ENCODE assay signal across 13 cellular contexts in genomic region chr17:58741121-58741625, GRCh38. TPM values are rescaled to one million over a fixed set of nuclear protein-coding genes. Genes with fewer than 3 reads are reported as not detected.
A peak's percentile ranks its signal among the peaks of the same experiment; 100 is the strongest.
DNase-seq lines count a peak whose midpoint lies in the region; ATAC-seq, FAIRE-seq and TF ChIP-seq lines count a peak whose summit lies in the region.
"Had no signal": no experiment of that assay in that cellular context is flagged by ENCODE, and none has a peak within 500 bp of the region (broad histone marks: within the 10 kb centered on the region; RNA-seq: fewer than 3 reads in every experiment).

No MANE protein-coding gene starts in this region.

- H3K4me3 Mint-ChIP-seq in HFFc6 (no peak overlapping the region), astrocyte (ENCODE audit: unreplicated experiment) (no peak overlapping the region)
- H3K4me3 Mint-ChIP-seq: activated naive CD8-positive, alpha-beta T cell had no signal

- H3K36me3 Mint-ChIP-seq in HFFc6 (ENCODE audit: low read depth) = no peaks in the 10 kb centered on the region
- no peaks in the 10 kb centered on the region for H3K36me3 Mint-ChIP-seq in astrocyte (ENCODE audit: low read depth, unreplicated experiment)
- H3K36me3 Mint-ChIP-seq: activated naive CD8-positive, alpha-beta T cell had no signal

- H3K27me3 Mint-ChIP-seq in HFFc6 (ENCODE audit: insufficient read depth) (no peaks in the 10 kb centered on the region), astrocyte (ENCODE audit: low read depth, unreplicated experiment) (no peaks in the 10 kb centered on the region)
- H3K27me3 Mint-ChIP-seq: activated naive CD8-positive, alpha-beta T cell had no signal

- H2AFZ ChIP-seq in astrocyte (ENCODE audit: low read depth, low read length) = no peak overlapping the region

- H3K27ac Mint-ChIP-seq in HFFc6 (no peak overlapping the region; the same call in 1 of the 2 replicates), astrocyte (ENCODE audit: unreplicated experiment) (no peak overlapping the region)
- H3K27ac Mint-ChIP-seq: activated naive CD8-positive, alpha-beta T cell had no signal

- H3K4me1 ChIP-seq in astrocyte (ENCODE audit: insufficient read depth, low read length) = no peaks in the 10 kb centered on the region
- H3K4me1 ChIP-seq: lower lobe of right lung, pancreas had no signal

- DNase-seq in HFFc6 (peak; percentile 7), astrocyte (ENCODE audit: low read depth) (peak; percentile 18), non-pigmented ciliary epithelial cell (ENCODE audit: low read depth) (peak; percentile 14), GF-D8 (lab: John Stamatoyannopoulos, UW) (no peak), NOMO-1 treated with DMSO at 0.1 percent for 48 hours (lab: John Stamatoyannopoulos, UW; ENCODE audit: unreplicated experiment) (no peak)
- DNase-seq: head of caudate nucleus; lower lobe of right lung; NCI-H1694 treated with DMSO at 0.1 percent for 48 hours; pancreas; stimulated activated CD4-positive, alpha-beta T cell treated with anti-CD3 and anti-CD28 coated beads, Interleukin-1b, Interleukin-23, amount 100 ng/mL, for 48 hours; stimulated activated naive CD4-positive, alpha-beta T cell treated with Interleukin-2 at 50 U/mL for 16 hours had no signal

- no peak overlapping the region for H3K9ac ChIP-seq in astrocyte (ENCODE audit: low read length)

- no peak for TF ChIP-seq CTCF in HFFc6 (IDR thresholded peaks at IDR 0.05)
- no peak for TF ChIP-seq CTCF in astrocyte (IDR thresholded peaks at IDR 0.05; ENCODE audit: insufficient read depth, low read depth, low read length)

- H3K79me2 ChIP-seq in astrocyte (ENCODE audit: insufficient read depth, low read length) = no peaks in the 10 kb centered on the region

- no peaks in the 10 kb centered on the region for H3K36me3 ChIP-seq in astrocyte (ENCODE audit: insufficient read depth, low read length)
- H3K36me3 ChIP-seq: lower lobe of right lung, pancreas had no signal

- H3K4me3 ChIP-seq in astrocyte (ENCODE audit: insufficient read depth, low read depth, low read length) = no peak overlapping the region
- H3K4me3 ChIP-seq: lower lobe of right lung, pancreas had no signal

- no peaks in the 10 kb centered on the region for H3K9me3 Mint-ChIP-seq in HFFc6
- H3K9me3 Mint-ChIP-seq in astrocyte (ENCODE audit: unreplicated experiment) = no peaks in the 10 kb centered on the region

- no peak for FAIRE-seq in astrocyte (lab: Jason Lieb, UNC)
- FAIRE-seq: pancreas had no signal

- no peak overlapping the region for H3K4me2 ChIP-seq in astrocyte (ENCODE audit: low read length)

- no peaks in the 10 kb centered on the region for H3K27me3 ChIP-seq in astrocyte (ENCODE audit: insufficient read depth, low read length)
- H3K27me3 ChIP-seq: pancreas had no signal

- H3K4me1 Mint-ChIP-seq in HFFc6 (ENCODE audit: low read depth) (peaks cover 8% of the 10 kb centered on the region), astrocyte (ENCODE audit: low read depth, unreplicated experiment) (no peaks in the 10 kb centered on the region)

- no peak overlapping the region for H3K27ac ChIP-seq in astrocyte (ENCODE audit: low read depth, low read length)
- H3K27ac ChIP-seq: lower lobe of right lung, pancreas had no signal

- TF ChIP-seq POLR2A in GM18505 (IDR thresholded peaks at IDR 0.05; ENCODE audit: borderline replicate concordance, extremely low read depth, insufficient read depth, insufficient read length) = no peak

- H3K9me3 ChIP-seq in astrocyte (ENCODE audit: insufficient read depth, low read depth, low read length) = no peaks in the 10 kb centered on the region
- H3K9me3 ChIP-seq: lower lobe of right lung, pancreas had no signal

- no peak for ATAC-seq in GM18505 (IDR thresholded peaks at IDR 0.05; ENCODE audit: unreplicated experiment)
- ATAC-seq: lower lobe of right lung, pancreas had no signal

- no peaks in the 10 kb centered on the region for H4K20me1 ChIP-seq in astrocyte (ENCODE audit: insufficient read depth, low read length)

RNA-seq across cellular contexts. Expression of gene PPM1E, which starts 14.5 kb away (rescaled TPM):
- not detected for total RNA-seq in HFFc6 (2021; fragmentation: NEBNext Ultra II Directional; extraction: Animal tissue kit (Norgen Biotek cat#: 25700))
- total RNA-seq in astrocyte = 0.67 and 0.79 TPM in 2 replicates

RNA-seq across cellular contexts. Expression of gene RAD51C, which starts 48.8 kb away (rescaled TPM):
- total RNA-seq in HFFc6 (2021; fragmentation: NEBNext Ultra II Directional; extraction: Animal tissue kit (Norgen Biotek cat#: 25700)) = 10 to 100 TPM; 20.8 to 27.4 (median 24.8) TPM
- total RNA-seq in astrocyte = 9.1 and 9.4 TPM in 2 replicates

RNA-seq across cellular contexts. Expression of gene TEX14, which starts 49.3 kb away (rescaled TPM):
- under 1 TPM in 1 of 6 experiments, not detected in 5; 0.20 TPM for total RNA-seq in HFFc6 (2021; fragmentation: NEBNext Ultra II Directional; extraction: Animal tissue kit (Norgen Biotek cat#: 25700))
- total RNA-seq in astrocyte = 0.09 and 0.31 TPM in 2 replicates

Comparison
In these comparisons a context has a peak if more than half of its experiments do, and no peak if none do; other contexts are left out.
1. DNase-seq: peak in HFFc6 (single experiment), astrocyte (single experiment) and non-pigmented ciliary epithelial cell (single experiment); none in GF-D8 (single experiment) and NOMO-1 treated with DMSO at 0.1 percent for 48 hours (single experiment).